ENCODE assay signal across 35 cellular contexts in genomic region chr10:73561192-73561591, GRCh38.
"Had no signal": no experiment of that assay in that cellular context is flagged by ENCODE, and none has a peak within 500 bp of the region (broad histone marks: within the 10 kb centered on the region; RNA-seq: fewer than 3 reads in every experiment).

No MANE protein-coding gene starts in this region.

- H3K9me3 Mint-ChIP-seq: activated B cell treated with CpG ODN at 0.5 μM for 24 hours; activated CD4-positive, alpha-beta memory T cell treated with anti-CD3 and anti-CD28 coated beads for 36 hours; activated CD4-positive, alpha-beta T cell treated with anti-CD3 and anti-CD28 coated beads, Interleukin-2, amount 10 ng/mL, durations not matched to agents 24 days and 14 days; activated CD8-positive, alpha-beta T cell treated with anti-CD3 and anti-CD28 coated beads for 36 hours; activated naive CD4-positive, alpha-beta T cell treated with anti-CD3 and anti-CD28 coated beads for 36 hours; activated naive CD4-positive, alpha-beta T cell treated with anti-CD3 and anti-CD28 coated beads, Interleukin-2, amount 50 U/mL, for 72 hours; activated naive CD8-positive, alpha-beta T cell treated with anti-CD3 and anti-CD28 coated beads for 36 hours; activated T-cell treated with anti-CD3 and anti-CD28 coated beads, Interleukin-2, amount 50 U/mL, for 4 hours; activated T-cell treated with anti-CD3 and anti-CD28 coated beads, Interleukin-2, amount 50 U/mL, for 72 hours; activated T-helper 1 cell treated with anti-CD3 and anti-CD28 coated beads, Interleukin-12 subunit alpha, Interleukin-12 subunit beta, Interleukin-2, Interleukin-4 antibody, amounts not matched to agents 30 ng/mL and 10 ng/mL and 1 ng/mL, durations not matched to agents 14 hours and 24 hours and 36 hours; activated T-helper 17 cell treated with anti-CD3 and anti-CD28 coated beads, Interleukin-2, amount 50 U/mL, for 72 hours; T-helper 1 cell treated with Interleukin-12 subunit alpha and Interleukin-12 subunit beta and Interleukin-4 antibody, amounts not matched to agents 30 μg/mL and 1 μg/mL, for 36 hours; T-helper 2 cell treated with Interferon-gamma antibody and Interleukin-4, amounts not matched to agents 5 μg/mL and 100 μg/mL, for 36 hours had no signal

- DNase-seq: activated B cell treated with CpG ODN at 0.5 μM for 24 hours; activated CD4-positive, alpha-beta memory T cell treated with anti-CD3 and anti-CD28 coated beads for 36 hours; activated CD4-positive, alpha-beta T cell treated with anti-CD3 and anti-CD28 coated beads for 4 hours; activated CD4-positive, alpha-beta T cell treated with anti-CD3 and anti-CD28 coated beads, Interleukin-2, amount 10 ng/mL, durations not matched to agents 24 days and 14 days; activated CD4-positive, alpha-beta T cell treated with anti-CD3 and anti-CD28 coated beads, Interleukin-2, amount 50 U/mL, for 1 hour; activated CD4-positive, alpha-beta T cell treated with anti-CD3 and anti-CD28 coated beads, Interleukin-2, amount 50 U/mL, for 4 hours; activated CD4-positive, CD25-positive, alpha-beta regulatory T cell treated with anti-CD3 and anti-CD28 coated beads, Interleukin-2, amount 50 U/mL, for 72 hours; activated CD8-positive, alpha-beta memory T cell treated with anti-CD3 and anti-CD28 coated beads, Interleukin-2, amount 50 U/mL, for 4 hours; activated CD8-positive, alpha-beta T cell treated with anti-CD3 and anti-CD28 coated beads for 36 hours; activated effector memory CD4-positive, alpha-beta T cell treated with anti-CD3 and anti-CD28 coated beads, Interleukin-2, amount 50 U/mL, for 16 hours; activated gamma-delta T cell treated with Interleukin-2 at 50 U/mL for 16 hours; activated naive CD4-positive, alpha-beta T cell; activated naive CD4-positive, alpha-beta T cell treated with anti-CD3 and anti-CD28 coated beads for 36 hours; activated naive CD4-positive, alpha-beta T cell treated with anti-CD3 and anti-CD28 coated beads, Interleukin-2, amount 50 U/mL, for 16 hours; activated naive CD8-positive, alpha-beta T cell treated with anti-CD3 and anti-CD28 coated beads for 36 hours; activated T-cell treated with anti-CD3 and anti-CD28 coated beads for 4 hours; activated T-cell treated with anti-CD3 and anti-CD28 coated beads, Interleukin-2, amount 50 U/mL, for 1 hour; activated T-cell treated with anti-CD3 and anti-CD28 coated beads, Interleukin-2, amount 50 U/mL, for 4 hours; activated T-cell treated with anti-CD3 and anti-CD28 coated beads, Interleukin-2, amount 50 U/mL, for 72 hours; adrenal gland; amniotic stem cell; aorta; body of pancreas; brain microvascular endothelial cell; central memory CD4-positive, alpha-beta T cell; T-helper 1 cell; T-helper 2 cell; T-helper 9 cell; WERI-Rb-1 had no signal

- H3K27ac Mint-ChIP-seq: activated B cell treated with CpG ODN at 0.5 μM for 24 hours; activated CD4-positive, alpha-beta memory T cell treated with anti-CD3 and anti-CD28 coated beads for 36 hours; activated CD4-positive, alpha-beta T cell treated with anti-CD3 and anti-CD28 coated beads, Interleukin-2, amount 10 ng/mL, durations not matched to agents 24 days and 14 days; activated CD8-positive, alpha-beta T cell treated with anti-CD3 and anti-CD28 coated beads for 36 hours; activated naive CD4-positive, alpha-beta T cell treated with anti-CD3 and anti-CD28 coated beads for 36 hours; activated naive CD4-positive, alpha-beta T cell treated with anti-CD3 and anti-CD28 coated beads, Interleukin-2, amount 50 U/mL, for 72 hours; activated naive CD8-positive, alpha-beta T cell treated with anti-CD3 and anti-CD28 coated beads for 36 hours; activated T-cell treated with anti-CD3 and anti-CD28 coated beads, Interleukin-2, amount 50 U/mL, for 72 hours; activated T-helper 1 cell treated with anti-CD3 and anti-CD28 coated beads, Interleukin-12 subunit alpha, Interleukin-12 subunit beta, Interleukin-2, Interleukin-4 antibody, amounts not matched to agents 30 ng/mL and 10 ng/mL and 1 ng/mL, durations not matched to agents 14 hours and 24 hours and 36 hours; activated T-helper 17 cell treated with anti-CD3 and anti-CD28 coated beads, Interleukin-2, amount 50 U/mL, for 72 hours; T-helper 1 cell treated with Interleukin-12 subunit alpha and Interleukin-12 subunit beta and Interleukin-4 antibody, amounts not matched to agents 30 μg/mL and 1 μg/mL, for 36 hours; T-helper 2 cell treated with Interferon-gamma antibody and Interleukin-4, amounts not matched to agents 5 μg/mL and 100 μg/mL, for 36 hours had no signal

- ATAC-seq: activated CD8-positive, alpha-beta T cell treated with anti-CD3 and anti-CD28 coated beads for 36 hours; activated naive CD4-positive, alpha-beta T cell treated with anti-CD3 and anti-CD28 coated beads, Interleukin-2, amount 50 U/mL, for 72 hours; activated T-cell treated with anti-CD3 and anti-CD28 coated beads, Interleukin-2, amount 50 U/mL, for 4 hours; activated T-cell treated with anti-CD3 and anti-CD28 coated beads, Interleukin-2, amount 50 U/mL, for 72 hours; activated T-helper 17 cell treated with anti-CD3 and anti-CD28 coated beads, Interleukin-2, amount 50 U/mL, for 72 hours; body of pancreas had no signal

- H3K27me3 Mint-ChIP-seq: activated B cell treated with CpG ODN at 0.5 μM for 24 hours; activated CD4-positive, alpha-beta memory T cell treated with anti-CD3 and anti-CD28 coated beads for 36 hours; activated CD8-positive, alpha-beta T cell treated with anti-CD3 and anti-CD28 coated beads for 36 hours; activated naive CD8-positive, alpha-beta T cell treated with anti-CD3 and anti-CD28 coated beads for 36 hours; activated T-helper 17 cell treated with anti-CD3 and anti-CD28 coated beads, Interleukin-2, amount 50 U/mL, for 72 hours had no signal

- H3K4me3 Mint-ChIP-seq: activated B cell treated with CpG ODN at 0.5 μM for 24 hours; activated CD4-positive, alpha-beta memory T cell treated with anti-CD3 and anti-CD28 coated beads for 36 hours; activated CD4-positive, alpha-beta T cell treated with anti-CD3 and anti-CD28 coated beads, Interleukin-2, amount 10 ng/mL, durations not matched to agents 24 days and 14 days; activated CD8-positive, alpha-beta T cell treated with anti-CD3 and anti-CD28 coated beads for 36 hours; activated naive CD4-positive, alpha-beta T cell treated with anti-CD3 and anti-CD28 coated beads for 36 hours; activated naive CD8-positive, alpha-beta T cell treated with anti-CD3 and anti-CD28 coated beads for 36 hours; activated T-cell treated with anti-CD3 and anti-CD28 coated beads, Interleukin-2, amount 50 U/mL, for 4 hours; activated T-cell treated with anti-CD3 and anti-CD28 coated beads, Interleukin-2, amount 50 U/mL, for 72 hours; activated T-helper 1 cell treated with anti-CD3 and anti-CD28 coated beads, Interleukin-12 subunit alpha, Interleukin-12 subunit beta, Interleukin-2, Interleukin-4 antibody, amounts not matched to agents 30 ng/mL and 10 ng/mL and 1 ng/mL, durations not matched to agents 14 hours and 24 hours and 36 hours; activated T-helper 17 cell treated with anti-CD3 and anti-CD28 coated beads, Interleukin-2, amount 50 U/mL, for 72 hours; T-helper 1 cell treated with Interleukin-12 subunit alpha and Interleukin-12 subunit beta and Interleukin-4 antibody, amounts not matched to agents 30 μg/mL and 1 μg/mL, for 36 hours; T-helper 2 cell treated with Interferon-gamma antibody and Interleukin-4, amounts not matched to agents 5 μg/mL and 100 μg/mL, for 36 hours had no signal

- H3K36me3 Mint-ChIP-seq: activated CD4-positive, alpha-beta memory T cell treated with anti-CD3 and anti-CD28 coated beads for 36 hours; activated naive CD4-positive, alpha-beta T cell treated with anti-CD3 and anti-CD28 coated beads, Interleukin-2, amount 50 U/mL, for 72 hours; activated naive CD8-positive, alpha-beta T cell treated with anti-CD3 and anti-CD28 coated beads for 36 hours had no signal

- H3K9me3 ChIP-seq: adrenal gland, body of pancreas, breast epithelium had no signal

- H3K36me3 ChIP-seq: adrenal gland, brain microvascular endothelial cell, breast epithelium, WERI-Rb-1 had no signal

- H3K4me1 ChIP-seq: adrenal gland, body of pancreas, breast epithelium had no signal

- H3K27ac ChIP-seq: adrenal gland, body of pancreas, brain microvascular endothelial cell, breast epithelium, WERI-Rb-1 had no signal

- H3K4me1 Mint-ChIP-seq: activated B cell treated with CpG ODN at 0.5 μM for 24 hours; activated CD4-positive, alpha-beta T cell treated with anti-CD3 and anti-CD28 coated beads, Interleukin-2, amount 10 ng/mL, durations not matched to agents 24 days and 14 days; activated naive CD8-positive, alpha-beta T cell treated with anti-CD3 and anti-CD28 coated beads for 36 hours; activated T-helper 17 cell treated with anti-CD3 and anti-CD28 coated beads, Interleukin-2, amount 50 U/mL, for 72 hours had no signal

- H3K4me3 ChIP-seq: adrenal gland, body of pancreas, breast epithelium had no signal

- H3K27me3 ChIP-seq: adrenal gland, body of pancreas, brain microvascular endothelial cell, breast epithelium had no signal
